Comparison of ENCODE assay signal across 36 cellular contexts in genomic region chr3:158278187-158278586, GRCh38.
"Had no signal": no experiment of that assay in that cellular context is flagged by ENCODE, and none has a peak within 500 bp of the region (broad histone marks: within the 10 kb centered on the region; RNA-seq: fewer than 3 reads in every experiment).

No MANE protein-coding gene starts in this region.

- H3K27me3 ChIP-seq: MG63 had no signal

- H3K4me3 ChIP-seq: MG63 had no signal

- DNase-seq: Karpas-422, Kasumi-1, MG63, MM.1S, MV-4-11, NCI-H1048, NCI-H1092, NCI-H1092 treated with DMSO at 0.1 percent for 48 hours, NCI-H1105, NCI-H1105 treated with DMSO at 0.1 percent for 48 hours, NCI-H1417, NCI-H1417 treated with DMSO at 0.1 percent for 48 hours, NCI-H1436, NCI-H1436 treated with DMSO at 0.1 percent for 48 hours, NCI-H146, NCI-H1694, NCI-H1694 treated with DMSO at 0.1 percent for 48 hours, NCI-H187, NCI-H187 treated with DMSO at 0.1 percent for 48 hours, NCI-H1930, NCI-H2029, NCI-H2029 treated with DMSO at 0.1 percent for 48 hours, NCI-H2081, NCI-H2081 treated with DMSO at 0.1 percent for 48 hours, NCI-H2107, NCI-H2171, NCI-H2171 treated with DMSO at 0.1 percent for 48 hours, NCI-H2227 treated with DMSO at 0.1 percent for 48 hours, NCI-H226, NCI-H345, NCI-H446, NCI-H446 treated with DMSO at 0.1 percent for 48 hours, NCI-H510A, NCI-H510A treated with DMSO at 0.1 percent for 48 hours, NCI-H524, NCI-H524 treated with DMSO at 0.1 percent for 48 hours had no signal
